28 cellular contexts compared by ENCODE assay signal in the genomic region with DNA sequence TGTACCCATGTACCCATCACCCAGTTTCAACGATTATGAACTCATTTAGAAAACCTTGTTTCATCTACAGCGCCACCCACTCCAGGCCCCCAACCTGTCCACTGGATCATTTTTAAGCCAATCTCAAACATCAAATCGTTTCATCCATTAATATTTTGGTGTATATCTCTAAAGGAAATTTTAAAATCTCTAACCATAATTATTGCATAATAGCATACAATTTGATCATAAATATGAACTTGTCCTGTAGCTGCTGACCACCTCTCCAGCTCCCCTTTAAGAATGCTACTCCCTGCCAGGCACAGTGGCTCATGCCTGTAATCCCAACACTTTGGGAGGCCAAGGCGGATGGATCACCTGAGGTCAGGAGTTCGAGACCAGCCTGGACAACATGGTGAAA. TPM values are rescaled to one million over a fixed set of nuclear protein-coding genes. Genes with fewer than 3 reads are reported as not detected.
"Had no signal": no experiment of that assay in that cellular context is flagged by ENCODE, and none has a peak within 500 bp of the region (broad histone marks: within the 10 kb centered on the region; RNA-seq: fewer than 3 reads in every experiment).

No MANE protein-coding gene starts in this region.

- H3K4me1 ChIP-seq: colonic mucosa, foreskin keratinocyte, gastrocnemius medialis had no signal

- H3K27me3 ChIP-seq: colonic mucosa, gastroesophageal sphincter had no signal

- ATAC-seq: effector memory CD8-positive, alpha-beta T cell; esophagus mucosa; foreskin keratinocyte; gastrocnemius medialis; gastroesophageal sphincter; heart left ventricle; heart right ventricle had no signal

- H3K27ac ChIP-seq: colonic mucosa, coronary artery, epithelial cell of prostate, esophagus squamous epithelium, foreskin keratinocyte, gastrocnemius medialis, heart left ventricle, heart right ventricle had no signal

- DNase-seq: colonic mucosa; cortex of kidney; dermis blood vessel endothelial cell; dorsolateral prefrontal cortex; effector CD4-positive, alpha-beta T cell; effector CD8-positive, alpha-beta T cell; effector memory CD4-positive, alpha-beta T cell; effector memory CD8-positive, alpha-beta T cell; endodermal cell; erythroblast; esophagus squamous epithelium; foreskin fibroblast; foreskin keratinocyte; foreskin melanocyte; gastrocnemius medialis; glutamatergic neuron; head of caudate nucleus; heart left ventricle; heart right ventricle had no signal

- H3K36me3 ChIP-seq: colonic mucosa, esophagus muscularis mucosa, esophagus squamous epithelium, gastrocnemius medialis, gastroesophageal sphincter, heart left ventricle, heart right ventricle had no signal

- H3K9me3 ChIP-seq: colonic mucosa, esophagus muscularis mucosa, esophagus squamous epithelium, gastrocnemius medialis, gastroesophageal sphincter, heart left ventricle, heart right ventricle had no signal

- FAIRE-seq: colon, endometrium, endothelial cell of umbilical vein, frontal cortex had no signal

- H3K4me3 ChIP-seq: colonic mucosa, coronary artery, dorsolateral prefrontal cortex, esophagus muscularis mucosa, esophagus squamous epithelium, gastrocnemius medialis, gastroesophageal sphincter, heart left ventricle, heart right ventricle had no signal

RNA-seq across cellular contexts. Expression of a gene that starts 2.8 kb away (rescaled TPM):
- polyA plus RNA-seq: foreskin keratinocyte had no signal
